ENCODE assay signal across 17 cellular contexts in genomic region chr1:78334114-78334513, GRCh38.
A peak's percentile ranks its signal among the peaks of the same experiment; 100 is the strongest.
DNase-seq lines count a peak whose midpoint lies in the region; ATAC-seq, FAIRE-seq and TF ChIP-seq lines count a peak whose summit lies in the region.
"Had no signal": no experiment of that assay in that cellular context is flagged by ENCODE, and none has a peak within 500 bp of the region (broad histone marks: within the 10 kb centered on the region; RNA-seq: fewer than 3 reads in every experiment).

No MANE protein-coding gene starts in this region.

- H2AFZ ChIP-seq in HCT116 (ENCODE audit: low read depth, low read length, poor library complexity, severe bottlenecking) (peak overlapping the region; percentile 94), IMR-90 (replicated peaks; ENCODE audit: low read length, poor library complexity) (no peak overlapping the region), K562 (ENCODE audit: low read depth, low read length) (no peak overlapping the region)
- H2AFZ ChIP-seq: GM23338 had no signal

- H3K4me1 ChIP-seq in HCT116 (ENCODE audit: control insufficient read depth in 1 of 2, insufficient read depth in 2 of 2, low read length in 2 of 2), result peaks cover 0 to 6% of the 10 kb centered on the region in 2 experiments; a peak in 2 of 4 replicates
- H3K4me1 ChIP-seq in IMR-90 (ENCODE audit: control insufficient read depth, insufficient read depth, low read length), result peaks cover 2% of the 10 kb centered on the region; the same call in 1 of the 2 replicates
- H3K4me1 ChIP-seq in K562 (replicated peaks in 1 of 2; ENCODE audit: control insufficient read depth in 2 of 2, insufficient read depth in 2 of 2, low read length in 2 of 2), result no peaks in the 10 kb centered on the region
- no peaks in the 10 kb centered on the region for H3K4me1 ChIP-seq in uterus
- H3K4me1 ChIP-seq: BE2C had no signal

- no peak overlapping the region for H3K4ac ChIP-seq in IMR-90 (ENCODE audit: low read depth, low read length)

- peaks cover 6% of the 10 kb centered on the region; the same call in 1 of the 2 replicates for H3K9me1 ChIP-seq in IMR-90 (ENCODE audit: insufficient read depth, low read length)
- no peaks in the 10 kb centered on the region for H3K9me1 ChIP-seq in K562 (ENCODE audit: control insufficient read depth, insufficient read depth, low read length)

- H4K5ac ChIP-seq in IMR-90 (ENCODE audit: low read depth, low read length), result no peak overlapping the region

- no peaks in the 10 kb centered on the region for H4K20me1 ChIP-seq in HCT116 (ENCODE audit: insufficient read depth)
- no peaks in the 10 kb centered on the region for H4K20me1 ChIP-seq in IMR-90 (ENCODE audit: insufficient read depth, low read length)
- H4K20me1 ChIP-seq in K562 (replicated peaks; ENCODE audit: control insufficient read depth, insufficient read depth, low read length), result no peaks in the 10 kb centered on the region

- no peak overlapping the region for H2BK15ac ChIP-seq in IMR-90 (ENCODE audit: low read depth, low read length)

- WGBS in IMR-90 (ENCODE audit: extremely low coverage in 2 of 2, insufficient read length in 1 of 2), 2 experiments, result no CpG with 5 or more reads among the region's 2 CpGs
- WGBS in K562 (ENCODE audit: insufficient coverage, low coverage, missing lambda C conversion rate), result 0% methylated on average over 2 of the region's 2 CpGs

- H3K27ac ChIP-seq in HCT116 (ENCODE audit: low read depth, low read length) (no peak overlapping the region), IMR-90 (ENCODE audit: insufficient read depth, low read length) (no peak overlapping the region), K562 (ENCODE audit: extremely low read depth, low read depth, low read length) (no peak overlapping the region), uterus (peak overlapping the region; percentile 33 to 68), WERI-Rb-1 (no peak overlapping the region)
- H3K27ac ChIP-seq: C4-2B had no signal

- intact Hi-C loops in HCT116 (cut with micrococcal nuclease), result loop anchor here (5.0 kb wide), 2 partner anchors 192 to 273 kb away; no protein-coding TSS in a partner anchor
- intact Hi-C loops in IMR-90 (cut with micrococcal nuclease), result loop anchor here (10.0 kb wide), 1 partner anchor 59 kb away; no protein-coding TSS in a partner anchor
- intact Hi-C loops in K562 (cut with micrococcal nuclease), result no loop called here
- intact Hi-C loops in uterus (cut with DNase I; ENCODE audit: low total_unique reads), result no loop called here
- intact Hi-C loops in left colon (cut with DNase I, micrococcal nuclease), result no loop called here

- POLR2A ChIA-PET in HCT116 (lab: Charles Lee) (no interaction called here), IMR-90 (lab: Charles Lee; ENCODE audit: unreplicated experiment) (no interaction called here), K562 (lab: Yijun Ruan, JAX) (interaction anchor here (1.2 kb wide), 1 partner anchor 17 kb away, joined by 3 read pairs; no protein-coding TSS in a partner anchor)

- H3K79me2 ChIP-seq in HCT116 (ENCODE audit: insufficient read depth, low read length), result no peaks in the 10 kb centered on the region
- H3K79me2 ChIP-seq in K562 (ENCODE audit: control insufficient read depth, insufficient read depth, low read length), result no peaks in the 10 kb centered on the region

- H3K56ac ChIP-seq in IMR-90 (ENCODE audit: extremely low read depth, insufficient read depth, low read length), result no peak overlapping the region

- H3K9me2 ChIP-seq in HCT116 (ENCODE audit: insufficient read depth), result no peaks in the 10 kb centered on the region

- BruUV-seq in HCT116 (replicated peaks; lab: Mats Ljungman, UMichigan), result no TSS peak
- no TSS peak for BruUV-seq in IMR-90 (replicated peaks; lab: Mats Ljungman, UMichigan)
- BruUV-seq in K562 (replicated peaks; lab: Mats Ljungman, UMichigan), result no TSS peak

- no peaks in the 10 kb centered on the region for H3K36me3 ChIP-seq in HCT116 (ENCODE audit: control insufficient read depth in 1 of 2, insufficient read depth in 2 of 2, low read length in 2 of 2)
- no peaks in the 10 kb centered on the region for H3K36me3 ChIP-seq in IMR-90 (ENCODE audit: control insufficient read depth, insufficient read depth, low read length)
- no peaks in the 10 kb centered on the region for H3K36me3 ChIP-seq in K562 (ENCODE audit: control insufficient read depth, insufficient read depth, low read length)
- no peaks in the 10 kb centered on the region for H3K36me3 ChIP-seq in uterus
- H3K36me3 ChIP-seq in WERI-Rb-1, result no peaks in the 10 kb centered on the region
- H3K36me3 ChIP-seq: BE2C had no signal

- H3K23ac ChIP-seq in IMR-90 (ENCODE audit: low read depth, low read length), result no peak overlapping the region

- H4K8ac ChIP-seq in IMR-90 (ENCODE audit: low read depth in 2 of 2, low read length in 2 of 2), result no peak overlapping the region

- no peaks in the 10 kb centered on the region for H3K79me1 ChIP-seq in IMR-90 (ENCODE audit: low read depth in 1 of 2, low read length in 2 of 2)

- no peak overlapping the region for H3K14ac ChIP-seq in IMR-90 (replicated peaks; ENCODE audit: low read depth, low read length)

- H2BK5ac ChIP-seq in IMR-90 (ENCODE audit: low read depth, low read length, poor library complexity, severe bottlenecking), result peak overlapping the region; percentile 61

- dilution Hi-C loops in IMR-90 (cut with HindIII; ENCODE audit: low sequenced_read_pairs, unreplicated experiment), result no loop called here

- H2BK20ac ChIP-seq in IMR-90 (ENCODE audit: low read depth, low read length), result peak overlapping the region; percentile 87; the same call in 1 of the 2 replicates

- CTCF ChIA-PET in HCT116 (lab: Charles Lee), result interaction anchor here (0.9 to 1.7 kb wide), 9 partner anchors 8 to 205 kb away, joined by 3 to 8 read pairs (median 4); no protein-coding TSS in a partner anchor
- CTCF ChIA-PET in IMR-90 (lab: Yijun Ruan, JAX), result interaction anchor here (0.5 to 1.2 kb wide), 10 partner anchors 8 to 498 kb away, joined by 3 to 4 read pairs (median 3); no protein-coding TSS in a partner anchor
- CTCF ChIA-PET in K562 (lab: Yijun Ruan, JAX; ENCODE audit: low intra/inter-chr PET ratio), result no interaction called here

- TF ChIP-seq CTCF in HCT116 (IDR thresholded peaks at IDR 0.05 in 2 of 3, conservative IDR thresholded peaks at IDR 0.05 in 1 of 3; ENCODE audit: borderline replicate concordance in 1 of 3, insufficient read depth in 1 of 3, low read depth in 2 of 3, low read length in 2 of 3) (no peak), IMR-90 (conservative IDR thresholded peaks at IDR 0.05; ENCODE audit: low read depth, low read length) (no peak), K562 (IDR thresholded peaks at IDR 0.05 in 2 of 3, conservative IDR thresholded peaks at IDR 0.05 in 1 of 3; ENCODE audit: insufficient read depth in 2 of 3, low read depth in 1 of 3, low read length in 3 of 3) (no peak), uterus (IDR thresholded peaks at IDR 0.05) (no peak), WERI-Rb-1 (IDR thresholded peaks at IDR 0.05; ENCODE audit: low read depth, low read length) (no peak)

- H3K27me3 ChIP-seq in HCT116 (ENCODE audit: insufficient read depth, low read length), result no peaks in the 10 kb centered on the region
- no peaks in the 10 kb centered on the region for H3K27me3 ChIP-seq in IMR-90 (ENCODE audit: control insufficient read depth, insufficient read depth, low read length)
- no peaks in the 10 kb centered on the region for H3K27me3 ChIP-seq in K562 (ENCODE audit: control insufficient read depth in 2 of 2, insufficient read depth in 2 of 2, low read length in 2 of 2)
- H3K27me3 ChIP-seq in uterus, result no peaks in the 10 kb centered on the region
- no peaks in the 10 kb centered on the region for H3K27me3 ChIP-seq in WERI-Rb-1 (ENCODE audit: insufficient read depth, low read depth, severe bottlenecking)
- H3K27me3 ChIP-seq: BE2C had no signal

- TF ChIP-seq EP300 in K562 (IDR thresholded peaks at IDR 0.05; ENCODE audit: low read length), result no peak

- TF ChIP-seq POLR2A in HCT116 (IDR thresholded peaks at IDR 0.05; ENCODE audit: borderline replicate concordance, extremely low read depth, insufficient read depth, insufficient read length) (no peak), IMR-90 (IDR thresholded peaks at IDR 0.05; ENCODE audit: low read depth, low read length) (no peak), K562 (conservative IDR thresholded peaks at IDR 0.05) (no peak), uterus (IDR thresholded peaks at IDR 0.05) (no peak)

- H3K4me2 ChIP-seq in HCT116 (ENCODE audit: low read length) (no peak overlapping the region), IMR-90 (ENCODE audit: low read depth, low read length) (no peak overlapping the region), K562 (ENCODE audit: insufficient read depth, low read length) (no peak overlapping the region)
- H3K4me2 ChIP-seq: GM23338 had no signal

- H3K4me3 ChIP-seq in HCT116 (replicated peaks in 1 of 2; ENCODE audit: low read depth in 1 of 2, low read length in 2 of 2) (no peak overlapping the region), IMR-90 (ENCODE audit: insufficient read depth, low read depth, low read length) (no peak overlapping the region), K562 (no peak overlapping the region), uterus (no peak overlapping the region), WERI-Rb-1 (ENCODE audit: low read depth, low read length) (no peak overlapping the region)
- H3K4me3 ChIP-seq: GM23338 had no signal

- H2AK9ac ChIP-seq in IMR-90 (replicated peaks; ENCODE audit: low read depth, low read length, poor library complexity), result no peak overlapping the region

- RAD21 ChIA-PET in HCT116 (lab: Charles Lee; ENCODE audit: low non-redundant PET in 1 of 2, low total read pairs in 2 of 2, uncharacterized antibody in 2 of 2, unreplicated experiment in 2 of 2), result no interaction called here

- no peak for FAIRE-seq in K562 (lab: Jason Lieb, UNC)
- FAIRE-seq: A204.1, D721Med had no signal

- no peak for DNase-seq in HCT116 (ENCODE audit: low read depth, low spot score)
- DNase-seq in IMR-90, result peak; percentile 35
- no peak for DNase-seq in K562 (ENCODE audit: extremely low read depth in 1 of 4, low spot score in 3 of 4)
- DNase-seq in uterus, result no peak
- no peak for DNase-seq in left colon
- DNase-seq in WERI-Rb-1, result no peak
- DNase-seq: BE2C; CD8-positive, alpha-beta T cell; COR-L47; DMS153; DMS79 treated with DMSO at 0.1 percent for 48 hours; H7 had no signal

- no peak overlapping the region for H4K91ac ChIP-seq in IMR-90 (ENCODE audit: insufficient read depth, low read depth, low read length)

- H2BK120ac ChIP-seq in IMR-90 (ENCODE audit: low read depth, low read length), result peak overlapping the region; percentile 74; the same call in 1 of the 2 replicates

- in situ Hi-C loops in IMR-90 (cut with MboI; ENCODE audit: low sequenced_read_pairs) (no loop called here), K562 (cut with MboI) (no loop called here)

- no peak for TF ChIP-seq RAD21 in HCT116 (IDR thresholded peaks at IDR 0.05; ENCODE audit: low read depth)
- no peak for TF ChIP-seq RAD21 in IMR-90 (IDR thresholded peaks at IDR 0.05; ENCODE audit: low read length)
- no peak for TF ChIP-seq RAD21 in K562 (CRISPR knock-in tag; conservative IDR thresholded peaks at IDR 0.05 in 1 of 2, IDR thresholded peaks at IDR 0.05 in 1 of 2)

- H3K18ac ChIP-seq in IMR-90 (ENCODE audit: low read depth, low read length), result no peak overlapping the region

- ATAC-seq in HCT116 (no peak), IMR-90 (ENCODE audit: low read depth) (no peak), K562 (no peak), left colon (no peak), GM18517 (IDR thresholded peaks at IDR 0.05; ENCODE audit: unreplicated experiment) (no peak)
- ATAC-seq: CD8-positive, alpha-beta T cell had no signal

- H3K9me3 ChIP-seq in HCT116 (ENCODE audit: control insufficient read depth in 1 of 2, insufficient read depth in 1 of 2, low read depth in 1 of 2, low read length in 2 of 2) (no peaks in the 10 kb centered on the region), IMR-90 (ENCODE audit: control insufficient read depth, insufficient read depth, low read length) (no peaks in the 10 kb centered on the region), K562 (replicated peaks; ENCODE audit: control insufficient read depth, insufficient read depth, low read depth, low read length) (no peaks in the 10 kb centered on the region), uterus (no peaks in the 10 kb centered on the region), WERI-Rb-1 (ENCODE audit: severe bottlenecking) (no peaks in the 10 kb centered on the region)
- H3K9me3 ChIP-seq: BE2C had no signal

- H2AK5ac ChIP-seq in IMR-90 (ENCODE audit: low read depth, low read length), result no peak overlapping the region

- H3K9ac ChIP-seq in HCT116 (ENCODE audit: low read length), result no peak overlapping the region
- H3K9ac ChIP-seq in IMR-90 (ENCODE audit: low read depth, low read length), result no peak overlapping the region
- H3K9ac ChIP-seq in K562 (ENCODE audit: insufficient read depth in 1 of 2, low read depth in 2 of 2, low read length in 2 of 2), result no peak overlapping the region

Comparison
In these comparisons a context has a peak if more than half of its experiments do, and no peak if none do; other contexts are left out.
1. H3K27ac ChIP-seq: peak in uterus (2 of 2); none in HCT116 (single experiment), IMR-90 (single experiment), K562 (single experiment) and WERI-Rb-1 (single experiment).
2. intact Hi-C loops: an anchor here in HCT116 (5.0 kb wide) and IMR-90 (10.0 kb wide); none called in K562, uterus and left colon.